In the genomic region with DNA sequence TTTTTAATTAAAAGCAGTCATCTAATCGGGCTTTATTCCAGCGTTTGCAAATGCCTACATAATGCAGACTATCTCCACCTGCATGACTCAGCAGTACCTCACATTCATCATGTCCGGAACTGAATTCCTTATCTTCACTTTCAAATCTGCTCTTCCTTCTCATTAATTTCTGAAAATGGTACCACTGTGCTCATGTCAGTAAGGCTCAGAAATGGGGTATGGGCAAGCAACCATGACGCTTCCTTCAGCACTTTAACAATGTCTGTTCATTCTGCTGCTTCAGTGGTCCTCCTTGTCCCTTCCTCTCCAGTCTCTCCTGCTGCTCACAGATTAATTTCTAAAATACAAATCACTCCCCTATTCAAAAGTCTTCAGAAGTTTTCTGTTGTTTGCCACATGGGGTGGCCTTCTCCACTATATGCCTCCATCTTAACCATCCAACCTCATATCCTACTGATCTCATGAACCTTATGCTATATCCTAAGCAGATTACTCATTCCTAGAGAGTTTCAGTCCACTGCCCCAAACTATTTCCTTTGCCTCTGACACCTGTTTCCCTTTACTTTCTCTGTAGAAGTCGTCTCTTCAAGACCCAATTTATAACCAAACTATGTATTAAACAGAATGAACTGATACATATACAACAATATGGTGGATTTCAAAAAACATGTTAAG, we compare ENCODE assay signal across 1 cellular context.
A peak's percentile ranks its signal among the peaks of the same experiment; 100 is the strongest.
TF ChIP-seq lines count a peak whose summit lies in the region.

No MANE protein-coding gene starts in this region.

TF ChIP-seq in GM12891, 5 proteins besides CTCF, POLR2A, EP300 and RAD21 (continued from another document):
- no peak for TF ChIP-seq POLR2AphosphoS5 (IDR thresholded peaks at IDR 0.05; ENCODE audit: low read depth, low read length)
- no peak for TF ChIP-seq POU2F2 (IDR thresholded peaks at IDR 0.05; ENCODE audit: low read depth, low read length)
- no peak for TF ChIP-seq SPI1 (IDR thresholded peaks at IDR 0.05; ENCODE audit: low read depth, low read length)
- TF ChIP-seq PAX5 (IDR thresholded peaks at IDR 0.05; ENCODE audit: insufficient read depth, low read length, severe bottlenecking) = peak; percentile 93
